3 cellular contexts compared by ENCODE assay signal in the genomic region with DNA sequence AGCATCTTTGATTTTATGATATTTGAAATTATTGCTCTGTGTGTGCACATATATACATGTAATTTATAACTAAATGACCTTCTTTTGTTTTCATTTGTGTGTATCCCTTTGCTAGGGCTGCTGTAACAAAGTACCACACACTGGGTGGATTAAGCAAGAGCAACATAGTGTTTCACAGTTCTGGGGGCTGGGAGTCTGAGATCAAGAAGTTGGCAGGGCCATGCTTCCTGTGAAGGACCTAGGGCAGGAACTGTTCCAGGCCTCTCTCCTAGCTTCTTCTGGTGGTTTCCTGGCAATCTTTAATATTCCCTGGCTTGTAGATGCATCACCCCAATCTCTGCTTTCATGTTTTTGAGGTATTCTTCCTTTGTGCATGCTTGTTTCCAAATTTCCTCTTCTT.
"Had no signal": no experiment of that assay in that cellular context is flagged by ENCODE, and none has a peak within 500 bp of the region (broad histone marks: within the 10 kb centered on the region; RNA-seq: fewer than 3 reads in every experiment).

No MANE protein-coding gene starts in this region.

- H3K4me3 ChIP-seq: GM12878 had no signal

- DNase-seq: GDM1, GF-D8 had no signal
